In the genomic region with DNA sequence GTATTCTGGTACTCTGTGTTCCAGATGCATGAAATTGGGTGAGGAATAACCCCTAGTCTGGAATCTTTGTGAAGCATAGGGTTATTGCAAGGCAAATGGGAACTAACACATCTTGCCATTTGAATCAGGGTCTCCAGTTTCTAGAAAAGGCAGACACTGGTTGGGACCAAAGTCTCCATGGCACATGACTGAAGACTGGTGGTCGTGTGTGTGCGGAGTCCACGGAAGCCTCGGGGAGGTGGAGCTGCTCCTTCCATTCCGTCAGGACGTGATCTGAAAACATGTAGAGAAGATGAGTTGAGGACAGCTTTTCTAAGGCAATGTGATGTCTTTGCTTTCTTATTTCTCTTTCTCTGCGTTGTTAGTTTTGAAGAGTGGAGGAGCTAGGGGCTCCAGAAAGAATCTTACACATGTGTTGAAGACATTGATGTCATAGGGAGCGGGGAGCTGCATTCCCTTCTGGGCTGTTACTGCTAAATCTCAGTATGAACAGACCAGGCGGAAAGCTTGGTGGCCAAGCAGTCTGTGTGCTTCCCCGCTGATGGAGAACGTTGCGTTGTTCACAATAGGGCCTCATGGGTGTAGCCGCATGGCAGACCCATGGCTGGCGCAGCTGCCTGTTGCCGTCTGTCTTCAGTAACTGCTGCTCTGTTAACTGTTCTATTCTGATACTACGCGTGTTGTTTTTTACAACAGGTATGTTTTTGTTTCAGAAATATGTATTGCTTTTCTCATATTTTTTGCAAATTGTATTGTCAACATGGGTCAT, we compare ENCODE assay signal across 1 cellular context.
A peak's percentile ranks its signal among the peaks of the same experiment; 100 is the strongest.
TF ChIP-seq lines count a peak whose summit lies in the region.

No MANE protein-coding gene starts in this region.

TF ChIP-seq in HepG2, 621 proteins besides CTCF, POLR2A, EP300 and RAD21:
- TF ChIP-seq RARA (CRISPR knock-in tag; IDR thresholded peaks at IDR 0.05), result no peak
- 0 out of 2 replicates have a peak, but pooled peaks have one; percentile 52 for TF ChIP-seq ZNF691 (CRISPR knock-in tag; IDR thresholded peaks at IDR 0.05; ENCODE audit: borderline replicate concordance, low read depth)
